ENCODE assay signal across 7 cellular contexts in the genomic region with DNA sequence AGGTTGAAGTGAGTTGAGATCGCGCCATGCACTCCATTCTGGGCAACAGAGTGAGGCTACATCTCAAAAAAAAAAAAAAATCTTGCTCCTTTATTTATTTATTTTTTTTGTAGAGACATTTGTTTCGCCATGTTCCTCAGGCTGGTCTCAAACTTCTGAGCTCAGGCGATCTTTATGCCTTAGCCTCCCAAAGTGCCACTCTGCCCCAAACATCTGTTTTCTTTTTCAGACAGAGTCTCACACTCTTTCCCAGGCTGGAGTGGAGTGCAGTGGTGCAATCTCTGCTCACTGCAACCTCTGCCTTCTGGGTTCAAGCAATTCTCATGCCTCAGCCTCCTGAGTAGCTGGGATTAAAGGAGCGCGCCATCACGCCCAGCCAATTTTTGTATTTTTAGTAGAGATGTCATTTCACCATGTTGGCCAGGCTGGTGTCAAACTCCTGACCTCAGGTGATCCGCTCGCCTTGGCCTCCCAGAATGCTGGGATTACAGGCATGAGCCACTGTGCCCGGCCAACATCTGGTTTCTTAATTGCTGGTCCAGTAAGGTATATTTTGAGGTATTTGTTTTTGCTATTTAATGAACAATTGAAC. TPM values are rescaled to one million over a fixed set of nuclear protein-coding genes. Genes with fewer than 3 reads are reported as not detected.
DNase-seq lines count a peak whose midpoint lies in the region; ATAC-seq, FAIRE-seq and TF ChIP-seq lines count a peak whose summit lies in the region.
"Not testable (repeated sequence)": the region's sequence is repeated elsewhere in the genome, so short reads cannot be mapped to it uniquely, and the experiment has no call there.

No MANE protein-coding gene starts in this region.

- ATAC-seq in stimulated activated effector memory CD8-positive, alpha-beta T cell treated with anti-CD3 and anti-CD28 coated beads, Interleukin-12 subunit alpha, Interleukin-12 subunit beta, amount 100 ng/mL, for 72 hours: not testable (repeated sequence)

- not testable (repeated sequence) for H4K5ac ChIP-seq in H1 (ENCODE audit: insufficient read length, low read depth, low read length)

- H4K91ac ChIP-seq in H1 (replicated peaks; ENCODE audit: insufficient read length, low read length): not testable (repeated sequence)

- CTCF ChIA-PET in SK-N-SH (lab: Yijun Ruan, JAX): interaction anchor here (1.1 kb wide), 1 partner anchor 13 kb away, joined by 4 read pairs; no protein-coding TSS in a partner anchor
- CTCF ChIA-PET in H1 (lab: Charles Lee; ENCODE audit: partially characterized antibody): interaction anchor here (0.8 kb wide), 1 partner anchor 113 kb away, joined by 3 read pairs; no protein-coding TSS in a partner anchor

- not testable (repeated sequence) for H3K18ac ChIP-seq in H1 (ENCODE audit: extremely low read depth, low read length)

- H3K23me2 ChIP-seq in H1 (ENCODE audit: low read depth, low read length): not testable (repeated sequence)

- peak overlapping the region; percentile 92 for H3K27ac Mint-ChIP-seq in activated naive CD8-positive, alpha-beta T cell
- not testable (repeated sequence) for H3K27ac Mint-ChIP-seq in astrocyte (ENCODE audit: unreplicated experiment)
- peak overlapping the region; percentile 13 for H3K27ac Mint-ChIP-seq in stimulated activated effector memory CD8-positive, alpha-beta T cell treated with anti-CD3 and anti-CD28 coated beads, Interleukin-12 subunit alpha, Interleukin-12 subunit beta, amount 100 ng/mL, for 72 hours

- not testable (repeated sequence) for H3K79me1 ChIP-seq in H1 (ENCODE audit: low read depth, low read length)

- peak overlapping the region; percentile 35; the same call in 1 of the 2 replicates for H4K8ac ChIP-seq in H1 (ENCODE audit: extremely low read depth, insufficient read depth, low read length)

- H3K27me3 ChIP-seq in SK-N-SH (ENCODE audit: insufficient read depth); astrocyte (ENCODE audit: insufficient read depth, low read length); H1 (replicated peaks in 1 of 4; ENCODE audit: control insufficient read depth in 3 of 4, extremely low read depth in 1 of 4, insufficient read depth in 3 of 4, low read length in 3 of 4); neutrophil: not testable (repeated sequence)

- H3K4me2 ChIP-seq in SK-N-SH: peak overlapping the region; percentile 54; the same call in 1 of the 2 replicates
- peak overlapping the region; percentile 61 for H3K4me2 ChIP-seq in astrocyte (ENCODE audit: low read length)
- not testable (repeated sequence) for H3K4me2 ChIP-seq in H1 (ENCODE audit: insufficient read depth in 1 of 2, low read depth in 2 of 2, low read length in 2 of 2)

- WGBS in SK-N-SH (ENCODE audit: low lambda C conversion rate): 98% methylated on average over 10 of the region's 10 CpGs
- WGBS in H1 (ENCODE audit: extremely low coverage in 1 of 2, insufficient coverage in 1 of 2, insufficient read length in 1 of 2, insufficient replicate concordance in 2 of 2, low coverage in 1 of 2, low lambda C conversion rate in 2 of 2, missing lambda C conversion rate in 1 of 2), 2 experiments: 94% methylated on average over 10 of the region's 10 CpGs; no CpG with 5 or more reads in 1 of the 2 experiments

- not testable (repeated sequence) for H3K56ac ChIP-seq in H1 (replicated peaks; ENCODE audit: insufficient read length, low read depth, low read length)

- not testable (repeated sequence) for H3K9me3 ChIP-seq in SK-N-SH; astrocyte (ENCODE audit: insufficient read depth, low read depth, low read length); H1 (ENCODE audit: insufficient read depth in 2 of 2, low read depth in 1 of 2, low read length in 1 of 2); neutrophil

- H2BK15ac ChIP-seq in H1 (ENCODE audit: low read length): not testable (repeated sequence)

- not testable (repeated sequence) for H2BK5ac ChIP-seq in H1 (ENCODE audit: low read depth, low read length)

- POLR2A ChIA-PET in SK-N-SH (lab: Yijun Ruan, JAX); H1 (lab: Charles Lee; ENCODE audit: partially characterized antibody): not testable (repeated sequence)

- peak overlapping the region in 1 of 2 experiments; percentile 91; a peak in 2 of 4 replicates for H3K27ac ChIP-seq in SK-N-SH (ENCODE audit: low read depth in 2 of 2, low read length in 1 of 2)
- H3K27ac ChIP-seq in astrocyte (ENCODE audit: low read depth, low read length): peak overlapping the region; percentile 66
- H3K27ac ChIP-seq in H1 (ENCODE audit: low read depth, low read length): not testable (repeated sequence)
- peak overlapping the region; percentile 71 for H3K27ac ChIP-seq in neutrophil

- H3F3A ChIP-seq in SK-N-SH (replicated peaks; ENCODE audit: insufficient read depth): peaks cover 15% of the 10 kb centered on the region

- H3K4me3 Mint-ChIP-seq in activated naive CD8-positive, alpha-beta T cell: peak overlapping the region; percentile 15
- not testable (repeated sequence) for H3K4me3 Mint-ChIP-seq in astrocyte (ENCODE audit: unreplicated experiment); stimulated activated effector memory CD8-positive, alpha-beta T cell treated with anti-CD3 and anti-CD28 coated beads, Interleukin-12 subunit alpha, Interleukin-12 subunit beta, amount 100 ng/mL, for 72 hours

- not testable (repeated sequence) for TF ChIP-seq CTCF in SK-N-SH (IDR thresholded peaks at IDR 0.05); astrocyte (IDR thresholded peaks at IDR 0.05; ENCODE audit: insufficient read depth, low read depth, low read length); H1 (IDR thresholded peaks at IDR 0.05; ENCODE audit: control extremely low read depth in 1 of 3, insufficient read depth in 1 of 3, low read depth in 1 of 3, low read length in 3 of 3); neutrophil (IDR thresholded peaks at IDR 0.05)

- not testable (repeated sequence) for H2BK120ac ChIP-seq in H1 (replicated peaks; ENCODE audit: low read depth, low read length)

- not testable (repeated sequence) for DNase-seq in SK-N-SH; astrocyte (ENCODE audit: low read depth); H1 (ENCODE audit: low read depth in 1 of 2, low spot score in 2 of 2); stimulated activated effector memory CD8-positive, alpha-beta T cell treated with anti-CD3 and anti-CD28 coated beads, Interleukin-12 subunit alpha, Interleukin-12 subunit beta, amount 100 ng/mL, for 72 hours (ENCODE audit: low spot score in 2 of 2)
- peak; percentile 52 for DNase-seq in fibroblast of gingiva (ENCODE audit: low read depth)

- not testable (repeated sequence) for H2BK12ac ChIP-seq in H1 (ENCODE audit: low read depth, low read length)

- TF ChIP-seq EP300 in SK-N-SH (IDR thresholded peaks at IDR 0.05; ENCODE audit: borderline replicate concordance in 1 of 2, low read depth in 1 of 2, low read length in 1 of 2); H1 (IDR thresholded peaks at IDR 0.05; ENCODE audit: borderline replicate concordance in 1 of 2, low read depth in 2 of 2, low read length in 2 of 2): not testable (repeated sequence)

- H3K9me3 Mint-ChIP-seq in activated naive CD8-positive, alpha-beta T cell (ENCODE audit: low read depth); astrocyte (ENCODE audit: unreplicated experiment); stimulated activated effector memory CD8-positive, alpha-beta T cell treated with anti-CD3 and anti-CD28 coated beads, Interleukin-12 subunit alpha, Interleukin-12 subunit beta, amount 100 ng/mL, for 72 hours: not testable (repeated sequence)

- not testable (repeated sequence) for TF ChIP-seq RAD21 in SK-N-SH (IDR thresholded peaks at IDR 0.05; ENCODE audit: low read length); H1 (IDR thresholded peaks at IDR 0.05 in 1 of 2, conservative IDR thresholded peaks at IDR 0.05 in 1 of 2; ENCODE audit: low read depth in 2 of 2, low read length in 2 of 2)

- not testable (repeated sequence) for H3K9ac ChIP-seq in SK-N-SH; astrocyte (ENCODE audit: low read length); H1 (replicated peaks in 1 of 4; ENCODE audit: extremely low read depth in 1 of 4, low read depth in 3 of 4, low read length in 3 of 4)

- not testable (repeated sequence) for H3K4me3 ChIP-seq in SK-N-SH (ENCODE audit: low read depth in 2 of 2, low read length in 1 of 2); astrocyte (ENCODE audit: insufficient read depth, low read depth, low read length); H1 (ENCODE audit: extremely low read depth in 1 of 4, insufficient read depth in 2 of 4, low read depth in 3 of 4, low read length in 4 of 4); neutrophil (ENCODE audit: low read depth in 1 of 2, low read length in 1 of 2)

- H4K20me1 ChIP-seq in SK-N-SH (ENCODE audit: insufficient read depth); H1 (replicated peaks in 1 of 2; ENCODE audit: control insufficient read depth in 1 of 2, insufficient read depth in 2 of 2, low read length in 2 of 2): not testable (repeated sequence)
- peaks cover 30% of the 10 kb centered on the region for H4K20me1 ChIP-seq in astrocyte (ENCODE audit: insufficient read depth, low read length)

- H3K14ac ChIP-seq in H1 (ENCODE audit: insufficient read length): not testable (repeated sequence)

- not testable (repeated sequence) for H3K9me2 ChIP-seq in SK-N-SH

- H2AFZ ChIP-seq in SK-N-SH (ENCODE audit: low read depth); astrocyte (ENCODE audit: low read depth, low read length); H1 (ENCODE audit: low read length): not testable (repeated sequence)

- H3K4ac ChIP-seq in H1 (replicated peaks; ENCODE audit: insufficient read length, low read depth, low read length): not testable (repeated sequence)

- not testable (repeated sequence) for FAIRE-seq in astrocyte (lab: Jason Lieb, UNC); H1 (lab: Jason Lieb, UNC)

- H3K36me3 Mint-ChIP-seq in activated naive CD8-positive, alpha-beta T cell: peaks cover 11% of the 10 kb centered on the region
- H3K36me3 Mint-ChIP-seq in astrocyte (ENCODE audit: low read depth, unreplicated experiment): peaks cover 12% of the 10 kb centered on the region
- H3K36me3 Mint-ChIP-seq in stimulated activated effector memory CD8-positive, alpha-beta T cell treated with anti-CD3 and anti-CD28 coated beads, Interleukin-12 subunit alpha, Interleukin-12 subunit beta, amount 100 ng/mL, for 72 hours: peaks cover 32% of the 10 kb centered on the region

- not testable (repeated sequence) for H3K27me3 Mint-ChIP-seq in activated naive CD8-positive, alpha-beta T cell; astrocyte (ENCODE audit: low read depth, unreplicated experiment)

- not testable (repeated sequence) for H2AK5ac ChIP-seq in H1 (ENCODE audit: low read depth, low read length)

- TF ChIP-seq POLR2A in H1 (IDR thresholded peaks at IDR 0.05; ENCODE audit: control extremely low read depth in 1 of 2, low read depth in 2 of 2, low read length in 2 of 2): not testable (repeated sequence)

- not testable (repeated sequence) for H3K23ac ChIP-seq in H1 (ENCODE audit: insufficient read length)

- H2BK20ac ChIP-seq in H1 (ENCODE audit: low read length): not testable (repeated sequence)

- H3K36me3 ChIP-seq in SK-N-SH (replicated peaks in 1 of 2; ENCODE audit: control insufficient read depth in 1 of 2, insufficient read depth in 2 of 2, low read length in 1 of 2); astrocyte (ENCODE audit: insufficient read depth, low read length); H1 (ENCODE audit: control insufficient read depth in 2 of 4, insufficient read depth in 4 of 4, low read length in 3 of 4); neutrophil: not testable (repeated sequence)

- H3K4me1 ChIP-seq in SK-N-SH (ENCODE audit: control insufficient read depth in 1 of 2, insufficient read depth in 2 of 2, low read depth in 1 of 2, low read length in 1 of 2) (peaks cover 3 to 14% of the 10 kb centered on the region in 2 experiments), astrocyte (ENCODE audit: insufficient read depth, low read length) (peaks cover 12% of the 10 kb centered on the region), neutrophil (ENCODE audit: control insufficient read depth in 1 of 2, insufficient read depth in 1 of 2, low read depth in 1 of 2, low read length in 1 of 2) (peaks cover 65 to 68% of the 10 kb centered on the region in 2 experiments)
- not testable (repeated sequence) for H3K4me1 ChIP-seq in H1 (replicated peaks in 1 of 4; ENCODE audit: control insufficient read depth in 3 of 4, insufficient read depth in 4 of 4, low read length in 3 of 4)

- peaks cover 51% of the 10 kb centered on the region for H3K4me1 Mint-ChIP-seq in activated naive CD8-positive, alpha-beta T cell (ENCODE audit: low read depth)
- H3K4me1 Mint-ChIP-seq in astrocyte (ENCODE audit: low read depth, unreplicated experiment): not testable (repeated sequence)
- peaks cover 21% of the 10 kb centered on the region for H3K4me1 Mint-ChIP-seq in stimulated activated effector memory CD8-positive, alpha-beta T cell treated with anti-CD3 and anti-CD28 coated beads, Interleukin-12 subunit alpha, Interleukin-12 subunit beta, amount 100 ng/mL, for 72 hours

- H3K79me2 ChIP-seq in SK-N-SH (ENCODE audit: insufficient read depth) (peaks cover 47% of the 10 kb centered on the region), astrocyte (ENCODE audit: insufficient read depth, low read length) (peaks cover 34% of the 10 kb centered on the region)
- not testable (repeated sequence) for H3K79me2 ChIP-seq in H1 (ENCODE audit: control insufficient read depth in 1 of 2, insufficient read depth in 2 of 2, low read length in 2 of 2)

RNA-seq across cellular contexts. Expression of a gene that starts 33.0 kb away (rescaled TPM):
- polyA plus RNA-seq in SK-N-SH (2012; rRNA removed): 37.1 and 51.3 TPM in 2 replicates
- polyA plus RNA-seq in SK-N-SH (2012; cell fraction: cytosol; rRNA removed): 34.8 and 43.2 TPM in 2 replicates
- polyA plus RNA-seq in SK-N-SH (2012; cell fraction: nucleus; rRNA removed): 23.9 and 31.8 TPM in 2 replicates
- 69.0 and 74.0 TPM in 2 replicates for total RNA-seq in astrocyte
- total RNA-seq in H1 (2021; fragmentation: NEBNext Ultra II Directional; extraction: Animal tissue kit (Norgen Biotek cat#: 25700)): 34.8 and 35.0 TPM in 2 replicates
- 17.5 and 20.7 TPM in 2 replicates for polyA plus RNA-seq in H1 (2011; rRNA removed)
- polyA plus RNA-seq in H1 (2011; cell fraction: cytosol; rRNA removed): 25.8 TPM
- 17.6 TPM for polyA plus RNA-seq in H1 (2011; cell fraction: nucleus; rRNA removed)
- 20.9 to 24.3 TPM (median 22.9 TPM) in 4 replicates for polyA plus RNA-seq in H1 (2012, experiment 1 of 2)
- polyA plus RNA-seq in H1 (2012, experiment 2 of 2): 12.5 TPM
- 18.5 TPM for polyA plus RNA-seq in H1 (2013, experiment 1 of 2)
- polyA plus RNA-seq in H1 (2013, experiment 2 of 2): 18.3 TPM
- 31.9 and 40.7 TPM in 2 replicates for polyA minus RNA-seq in H1 (2011; rRNA and poly(A)+ RNA removed)
- 24.0 TPM for polyA minus RNA-seq in H1 (2011; cell fraction: cytosol; rRNA and poly(A)+ RNA removed)
- 18.7 TPM for polyA minus RNA-seq in H1 (2011; cell fraction: nucleus; rRNA and poly(A)+ RNA removed)

RNA-seq across cellular contexts. Expression of a gene that starts 43.0 kb away (rescaled TPM):
- 140 and 195 TPM in 2 replicates for polyA plus RNA-seq in SK-N-SH (2012; rRNA removed)
- 181 and 188 TPM in 2 replicates for polyA plus RNA-seq in SK-N-SH (2012; cell fraction: cytosol; rRNA removed)
- polyA plus RNA-seq in SK-N-SH (2012; cell fraction: nucleus; rRNA removed): 68.3 and 108 TPM in 2 replicates
- total RNA-seq in astrocyte: 153 and 160 TPM in 2 replicates
- 87.3 and 88.1 TPM in 2 replicates for total RNA-seq in H1 (2021; fragmentation: NEBNext Ultra II Directional; extraction: Animal tissue kit (Norgen Biotek cat#: 25700))
- 49.3 and 80.4 TPM in 2 replicates for polyA plus RNA-seq in H1 (2011; rRNA removed)
- polyA plus RNA-seq in H1 (2011; cell fraction: cytosol; rRNA removed): 66.5 TPM
- polyA plus RNA-seq in H1 (2011; cell fraction: nucleus; rRNA removed): 41.6 TPM
- polyA plus RNA-seq in H1 (2012, experiment 1 of 2): 89.0 to 112 TPM (median 92.9 TPM) in 4 replicates
- 23.3 TPM for polyA plus RNA-seq in H1 (2012, experiment 2 of 2)
- polyA plus RNA-seq in H1 (2013, experiment 1 of 2): 84.5 TPM
- polyA plus RNA-seq in H1 (2013, experiment 2 of 2): 88.9 TPM
- 72.0 and 72.8 TPM in 2 replicates for polyA minus RNA-seq in H1 (2011; rRNA and poly(A)+ RNA removed)
- polyA minus RNA-seq in H1 (2011; cell fraction: cytosol; rRNA and poly(A)+ RNA removed): 33.8 TPM
- polyA minus RNA-seq in H1 (2011; cell fraction: nucleus; rRNA and poly(A)+ RNA removed): 26.7 TPM
